Comparison of ENCODE assay signal across 8 cellular contexts in the genomic region with DNA sequence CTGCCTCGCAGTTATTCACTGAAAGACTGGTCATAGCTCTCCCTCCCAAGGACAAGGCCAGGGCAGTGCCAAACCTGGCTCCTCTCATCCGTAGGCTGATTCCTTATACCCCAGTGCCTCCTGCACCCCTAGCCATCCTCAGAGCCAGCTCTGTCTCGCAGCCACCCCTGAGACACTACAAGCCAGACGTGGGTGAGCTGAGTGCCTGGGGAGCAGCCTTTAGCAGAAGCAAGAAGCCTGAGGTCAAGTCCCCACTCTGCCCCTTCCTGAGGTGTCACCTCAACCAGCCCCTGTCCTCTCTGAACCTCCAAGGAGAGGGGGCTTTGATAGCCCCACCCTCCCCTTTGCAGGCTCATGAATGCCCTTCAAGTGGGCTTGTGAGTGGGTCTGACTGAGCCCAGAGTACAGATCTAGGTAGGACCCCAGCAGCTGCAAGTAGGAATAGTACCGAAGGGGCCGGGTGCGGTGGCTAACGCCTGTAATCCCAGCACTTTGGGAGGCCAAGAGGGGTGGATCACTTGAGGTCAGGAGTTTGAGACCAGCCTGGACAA. TPM values are rescaled to one million over a fixed set of nuclear protein-coding genes. Genes with fewer than 3 reads are reported as not detected.
DNase-seq lines count a peak whose midpoint lies in the region; ATAC-seq and TF ChIP-seq lines count a peak whose summit lies in the region.

No MANE protein-coding gene starts in this region.

- H3K4me2 ChIP-seq in HCT116 (ENCODE audit: low read length): peak overlapping the region; percentile 100

- peak overlapping the region; percentile 97 for H3K27ac Mint-ChIP-seq in WTC11

- no TSS peak for BruUV-seq in HCT116 (replicated peaks; lab: Mats Ljungman, UMichigan)

- H3K9me3 ChIP-seq in HCT116 (ENCODE audit: control insufficient read depth in 1 of 2, insufficient read depth in 1 of 2, low read depth in 1 of 2, low read length in 2 of 2) (no peaks in the 10 kb centered on the region), right atrium auricular region (no peaks in the 10 kb centered on the region)

- DNase-seq in HCT116 (ENCODE audit: low read depth, low spot score) (no peak), WTC11 (ENCODE audit: low spot score) (no peak), right atrium auricular region (ENCODE audit: low spot score) (no peak), foreskin keratinocyte (no peak), head of caudate nucleus (no peak), NCI-H2227 treated with DMSO at 0.1 percent for 48 hours (lab: John Stamatoyannopoulos, UW) (no peak), GM20000 (ENCODE audit: low spot score) (no peak)

- peak overlapping the region; percentile 98 for H3K4me3 Mint-ChIP-seq in WTC11

- H3K9me2 ChIP-seq in HCT116 (ENCODE audit: insufficient read depth): no peaks in the 10 kb centered on the region

- TF ChIP-seq CTCF in HCT116 (IDR thresholded peaks at IDR 0.05 in 2 of 3, conservative IDR thresholded peaks at IDR 0.05 in 1 of 3; ENCODE audit: borderline replicate concordance in 1 of 3, insufficient read depth in 1 of 3, low read depth in 2 of 3, low read length in 2 of 3): no peak
- no peak for TF ChIP-seq CTCF in WTC11 (IDR thresholded peaks at IDR 0.05)
- no peak for TF ChIP-seq CTCF in right atrium auricular region (IDR thresholded peaks at IDR 0.05)
- no peak for TF ChIP-seq CTCF in foreskin keratinocyte (conservative IDR thresholded peaks at IDR 0.05)
- TF ChIP-seq CTCF in GM20000 (IDR thresholded peaks at IDR 0.05; ENCODE audit: extremely low read depth, missing control alignments): no peak

- H3K27ac ChIP-seq in HCT116 (ENCODE audit: low read depth, low read length) (peak overlapping the region; percentile 32), right atrium auricular region (peak overlapping the region; percentile 92 to 93), skin epidermis (peak overlapping the region in 17 of 21 experiments; percentile 67 to 95 (median 88)), foreskin keratinocyte (no peak overlapping the region)

- intact Hi-C loops in HCT116 (cut with micrococcal nuclease): loop anchor here (1.0 kb wide), 1 partner anchor 15 kb away; no protein-coding TSS in a partner anchor
- intact Hi-C loops in head of caudate nucleus (cut with DNase I): no loop called here

- peak overlapping the region; percentile 59 for H2AFZ ChIP-seq in HCT116 (ENCODE audit: low read depth, low read length, poor library complexity, severe bottlenecking)

- no peak for TF ChIP-seq POLR2A in HCT116 (IDR thresholded peaks at IDR 0.05; ENCODE audit: borderline replicate concordance, extremely low read depth, insufficient read depth, insufficient read length)

- CTCF ChIA-PET in HCT116 (lab: Charles Lee) (interaction anchor here (1.3 kb wide), 2 partner anchors 14 to 122 kb away, joined by 5 to 6 read pairs; partner anchors contain the start of gene AKAP8L), WTC11 (lab: Charles Lee) (interaction anchor here (1.0 to 1.9 kb wide), 6 partner anchors 14 to 313 kb away, joined by 5 to 22 read pairs (median 8); partner anchors contain the start of gene AKAP8L)

- peaks cover 3 to 4% of the 10 kb centered on the region in 2 experiments; a peak in 2 of 4 replicates for H3K36me3 ChIP-seq in HCT116 (ENCODE audit: control insufficient read depth in 1 of 2, insufficient read depth in 2 of 2, low read length in 2 of 2)
- peaks cover 4% of the 10 kb centered on the region for H3K36me3 ChIP-seq in right atrium auricular region

- H3K4me3 ChIP-seq in HCT116 (replicated peaks in 1 of 2; ENCODE audit: low read depth in 1 of 2, low read length in 2 of 2) (peak overlapping the region; percentile 76 to 78), right atrium auricular region (peak overlapping the region; percentile 70 to 89), skin epidermis (peak overlapping the region in 6 of 7 experiments; percentile 66 to 93 (median 71))

- no peaks in the 10 kb centered on the region for H3K9me3 Mint-ChIP-seq in WTC11

- peaks cover 36% of the 10 kb centered on the region for H3K79me2 ChIP-seq in HCT116 (ENCODE audit: insufficient read depth, low read length)

- POLR2A ChIA-PET in HCT116 (lab: Charles Lee): interaction anchor here (1.3 to 1.5 kb wide), 2 partner anchors 15 to 18 kb away, joined by 5 to 10 read pairs; partner anchors contain the start of gene AKAP8L
- POLR2A ChIA-PET in WTC11 (lab: Charles Lee): interaction anchor here (0.6 to 2.4 kb wide), 3 partner anchors 15 to 266 kb away, joined by 4 to 22 read pairs (median 9); partner anchors contain the start of gene AKAP8L

- peak overlapping the region; percentile 68 for H3K9ac ChIP-seq in HCT116 (ENCODE audit: low read length)

- RAD21 ChIA-PET in HCT116 (lab: Charles Lee; ENCODE audit: low non-redundant PET in 1 of 2, low total read pairs in 2 of 2, uncharacterized antibody in 2 of 2, unreplicated experiment in 2 of 2): interaction anchor here in 1 of 2 experiments (0.6 to 1.7 kb wide), 2 partner anchors 14 to 156 kb away, joined by 4 to 8 read pairs; partner anchors contain the start of gene AKAP8L

- 0 out of 2 replicates have a peak, but pooled peaks have one; percentile 2 for ATAC-seq in HCT116
- ATAC-seq in WTC11: no peak; the same call in 1 of the 2 replicates
- no peak for ATAC-seq in foreskin keratinocyte

- no peak for TF ChIP-seq RAD21 in HCT116 (IDR thresholded peaks at IDR 0.05; ENCODE audit: low read depth)

- H3K4me1 Mint-ChIP-seq in WTC11: peaks cover 19% of the 10 kb centered on the region

- H3K4me1 ChIP-seq in HCT116 (ENCODE audit: control insufficient read depth in 1 of 2, insufficient read depth in 2 of 2, low read length in 2 of 2): peaks cover 18 to 25% of the 10 kb centered on the region in 2 experiments
- H3K4me1 ChIP-seq in right atrium auricular region: peaks cover 0 to 40% of the 10 kb centered on the region in 2 donors
- H3K4me1 ChIP-seq in foreskin keratinocyte: no peaks in the 10 kb centered on the region

- H4K20me1 ChIP-seq in HCT116 (ENCODE audit: insufficient read depth): no peaks in the 10 kb centered on the region

- H3K27me3 ChIP-seq in HCT116 (ENCODE audit: insufficient read depth, low read length): no peaks in the 10 kb centered on the region
- no peaks in the 10 kb centered on the region for H3K27me3 ChIP-seq in right atrium auricular region
- no peaks in the 10 kb centered on the region for H3K27me3 ChIP-seq in foreskin keratinocyte

- H3K27me3 Mint-ChIP-seq in WTC11 (ENCODE audit: low read depth): no peaks in the 10 kb centered on the region; the same call in 1 of the 2 replicates

- no peaks in the 10 kb centered on the region for H3K36me3 Mint-ChIP-seq in WTC11

TF ChIP-seq in HCT116, 20 proteins besides CTCF, POLR2A, EP300 and RAD21 (continues in another document):
- no peak for TF ChIP-seq ZNF274 (IDR thresholded peaks at IDR 0.05; ENCODE audit: low read depth, low read length)
- TF ChIP-seq EZH2phosphoT487 (IDR thresholded peaks at IDR 0.05; ENCODE audit: borderline replicate concordance): no peak
- no peak for TF ChIP-seq CBX3 (IDR thresholded peaks at IDR 0.05; ENCODE audit: low read depth)
- TF ChIP-seq MAX (IDR thresholded peaks at IDR 0.05): no peak
- TF ChIP-seq YY1 (IDR thresholded peaks at IDR 0.05; ENCODE audit: extremely low read depth, insufficient replicate concordance, low read depth, low read length): no peak
- TF ChIP-seq SIN3A (IDR thresholded peaks at IDR 0.05; ENCODE audit: low read depth): no peak
- TF ChIP-seq TCF7L2 (IDR thresholded peaks at IDR 0.05; ENCODE audit: borderline replicate concordance, extremely low read depth, insufficient read depth, insufficient read length): no peak

TF ChIP-seq in WTC11, 78 proteins besides CTCF, POLR2A, EP300 and RAD21 (continues in another document):
- TF ChIP-seq FOXP1 (CRISPR knock-in tag; IDR thresholded peaks at IDR 0.05; ENCODE audit: borderline replicate concordance) (no peak), ZNF317 (CRISPR knock-in tag; IDR thresholded peaks at IDR 0.05; ENCODE audit: borderline replicate concordance, low read depth) (no peak)

RNA-seq across cellular contexts. Expression of gene AKAP8L, which starts 14.8 kb away (rescaled TPM):
- total RNA-seq in HCT116 (2021; ENCODE audit: unreplicated experiment): 106 TPM
- 84.8 and 106 TPM in 2 replicates for polyA plus RNA-seq in HCT116 (2012)
- 184 to 231 TPM (median 184 TPM) in 3 replicates for total RNA-seq in WTC11 (2021)
- total RNA-seq in right atrium auricular region: 10 to 100 TPM; 66.5 to 78.2 TPM
- 42.7 and 43.1 TPM in 2 replicates for total RNA-seq in foreskin keratinocyte
- polyA plus RNA-seq in foreskin keratinocyte: 32.4 and 35.7 TPM in 2 replicates

RNA-seq across cellular contexts. Expression of gene WIZ, which starts 16.2 kb away (rescaled TPM):
- total RNA-seq in HCT116 (2021; ENCODE audit: unreplicated experiment) (28.4 TPM), WTC11 (2021) (37.6 to 43.9 TPM (median 40.6 TPM) in 3 replicates), right atrium auricular region (10 to 100 TPM; 22.4 to 44.2 TPM), foreskin keratinocyte (16.7 TPM in 2 replicates)
- 13.8 and 16.3 TPM in 2 replicates for polyA plus RNA-seq in HCT116 (2012)
- polyA plus RNA-seq in foreskin keratinocyte: 21.9 and 22.2 TPM in 2 replicates

RNA-seq across cellular contexts. Expression of gene RASAL3, which starts 30.8 kb away (rescaled TPM):
- total RNA-seq in HCT116 (2021; ENCODE audit: unreplicated experiment): 0.57 TPM
- not detected in 2 replicates for polyA plus RNA-seq in HCT116 (2012)
- 1.2 to 2.3 TPM (median 1.6 TPM) in 3 replicates for total RNA-seq in WTC11 (2021)
- total RNA-seq in right atrium auricular region: 1 to 10 TPM in 1 of 2 donors, under 1 TPM in 1; 0.48 to 1.7 TPM
- not detected in 2 replicates for total RNA-seq in foreskin keratinocyte
- polyA plus RNA-seq in foreskin keratinocyte: not detected in 2 replicates

RNA-seq across cellular contexts. Expression of gene PGLYRP2, which starts 45.7 kb away (rescaled TPM):
- total RNA-seq in HCT116 (2021; ENCODE audit: unreplicated experiment): not detected
- not detected in 2 replicates for polyA plus RNA-seq in HCT116 (2012)
- not detected in 3 replicates for total RNA-seq in WTC11 (2021)
- total RNA-seq in right atrium auricular region: not detected
- total RNA-seq in foreskin keratinocyte: not detected in 2 replicates
- not detected in 2 replicates for polyA plus RNA-seq in foreskin keratinocyte

RNA-seq across cellular contexts. Expression of gene AKAP8, which starts 54.0 kb away (rescaled TPM):
- total RNA-seq in HCT116 (2021; ENCODE audit: unreplicated experiment) (50.6 TPM), WTC11 (2021) (49.1 to 65.9 TPM (median 51.3 TPM) in 3 replicates), right atrium auricular region (10 to 100 TPM; 12.3 to 17.9 TPM), foreskin keratinocyte (20.8 and 23.4 TPM in 2 replicates)
- polyA plus RNA-seq in HCT116 (2012): 16.5 and 18.4 TPM in 2 replicates
- 11.2 and 11.9 TPM in 2 replicates for polyA plus RNA-seq in foreskin keratinocyte
